Comparison of ENCODE assay signal across 10 cellular contexts in the genomic region with DNA sequence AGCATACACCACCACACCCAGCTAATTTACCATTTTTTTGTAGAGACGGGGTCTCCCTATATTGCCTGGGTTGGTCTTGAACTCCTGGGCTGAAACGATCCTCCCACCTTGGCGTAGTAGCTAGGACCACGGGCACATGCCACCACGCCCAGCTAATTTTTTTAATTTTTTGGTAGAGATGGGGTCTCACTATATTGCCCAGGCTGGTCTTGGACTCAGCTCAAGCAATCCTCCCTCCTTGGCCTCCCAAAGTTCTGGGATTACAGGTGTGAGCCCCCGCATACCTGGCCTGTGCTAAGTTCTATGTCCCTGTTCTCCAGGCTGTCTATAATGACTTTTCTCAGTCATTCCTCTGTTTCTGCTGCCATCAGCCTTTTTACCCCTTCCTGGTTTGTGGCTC.
"Had no signal": no experiment of that assay in that cellular context is flagged by ENCODE, and none has a peak within 500 bp of the region (broad histone marks: within the 10 kb centered on the region; RNA-seq: fewer than 3 reads in every experiment).

No MANE protein-coding gene starts in this region.

- H3K4me1 ChIP-seq: HAP-1 had no signal

- H3K9me3 ChIP-seq: HAP-1 had no signal

- H2AFZ ChIP-seq: GM23248 had no signal

- H3K36me3 ChIP-seq: HAP-1 had no signal

- DNase-seq: GM23248, GOT3, H7, IMR-90, Karpas-422, KBM-7 had no signal

- H3K4me3 ChIP-seq: GM23248, HAP-1 had no signal

- H3K4me2 ChIP-seq: KMS-11 had no signal

- ATAC-seq: HCT116 had no signal

- H3K27ac ChIP-seq: GM23248, HL-60, KMS-11 had no signal

- H3K9ac ChIP-seq: GM23248, KMS-11 had no signal
